In genomic region chr9:6996061-6996854, GRCh38 we compare ENCODE assay signal across 25 cellular contexts.
"Had no signal": no experiment of that assay in that cellular context is flagged by ENCODE, and none has a peak within 500 bp of the region (broad histone marks: within the 10 kb centered on the region; RNA-seq: fewer than 3 reads in every experiment).

No MANE protein-coding gene starts in this region.

- H3K4me3 ChIP-seq: breast epithelium, colonic mucosa, esophagus squamous epithelium, neural progenitor cell, upper lobe of left lung, vagina had no signal

- FAIRE-seq: endometrium, frontal cortex, islet of Langerhans had no signal

- H2AFZ ChIP-seq: neural progenitor cell had no signal

- ATAC-seq: activated CD4-positive, alpha-beta T cell treated with anti-CD3 and anti-CD28 coated beads for 36 hours; activated CD8-positive, alpha-beta memory T cell treated with anti-CD3 and anti-CD28 coated beads, Interleukin-2, amount 10 ng/mL, durations not matched to agents 7 days and 5 days; activated CD8-positive, alpha-beta T cell treated with anti-CD3 and anti-CD28 coated beads, Interleukin-2, amount 10 ng/mL, durations not matched to agents 7 days and 5 days; activated naive CD4-positive, alpha-beta T cell treated with anti-CD3 and anti-CD28 coated beads, Interleukin-2, amount 50 U/mL, for 72 hours; natural killer cell; stimulated activated naive CD8-positive, alpha-beta T cell treated with anti-CD3 and anti-CD28 coated beads, Interleukin-15, Interleukin-2, amounts not matched to agents 100 U/mL and 50 U/mL, for 24 hours had no signal

- H3K36me3 ChIP-seq: breast epithelium, colonic mucosa, neural progenitor cell had no signal

- DNase-seq: activated CD4-positive, alpha-beta T cell treated with anti-CD3 and anti-CD28 coated beads for 36 hours; activated CD4-positive, CD25-positive, alpha-beta regulatory T cell; activated CD8-positive, alpha-beta memory T cell treated with anti-CD3 and anti-CD28 coated beads, Interleukin-2, amount 10 ng/mL, durations not matched to agents 7 days and 5 days; activated CD8-positive, alpha-beta T cell treated with anti-CD3 and anti-CD28 coated beads, Interleukin-2, amount 10 ng/mL, durations not matched to agents 7 days and 5 days; activated naive CD4-positive, alpha-beta T cell; activated T-cell treated with anti-CD3 and anti-CD28 coated beads, Interleukin-2, amount 50 U/mL, for 48 hours; colonic mucosa; effector CD8-positive, alpha-beta T cell; esophagus squamous epithelium; left cardiac atrium; natural killer cell; occipital lobe; right cardiac atrium; stimulated activated CD4-positive, alpha-beta T cell treated with anti-CD3 and anti-CD28 coated beads, Interleukin-12 subunit alpha, Interleukin-12 subunit beta, amount 100 ng/mL, for 4 hours; stimulated activated CD4-positive, alpha-beta T cell treated with anti-CD3 and anti-CD28 coated beads, Interleukin-4, amount 100 ng/mL, for 1 hour; stimulated activated naive CD8-positive, alpha-beta T cell treated with anti-CD3 and anti-CD28 coated beads, Interleukin-15, Interleukin-2, amounts not matched to agents 100 U/mL and 50 U/mL, for 24 hours had no signal

- H3K9ac ChIP-seq: neural progenitor cell had no signal

- H3K27ac ChIP-seq: breast epithelium, colonic mucosa, epithelial cell of prostate, esophagus squamous epithelium, neural progenitor cell, upper lobe of left lung, vagina had no signal

- H3K4me2 ChIP-seq: neural progenitor cell had no signal

- H3K4me1 ChIP-seq: breast epithelium, colonic mucosa, esophagus squamous epithelium, neural progenitor cell, upper lobe of left lung, vagina had no signal

- H3K27me3 ChIP-seq: breast epithelium, colonic mucosa, esophagus squamous epithelium, neural progenitor cell, upper lobe of left lung, vagina had no signal

- H3K9me3 ChIP-seq: breast epithelium, colonic mucosa, esophagus squamous epithelium, upper lobe of left lung, vagina had no signal
